ENCODE assay signal across 1 cellular context in genomic region chr1:76640092-76640491, GRCh38.
TF ChIP-seq lines count a peak whose summit lies in the region.

No MANE protein-coding gene starts in this region.

TF ChIP-seq in SK-N-SH, 30 proteins besides CTCF, POLR2A, EP300 and RAD21 (continued from another document):
- no peak for TF ChIP-seq FOXM1 (IDR thresholded peaks at IDR 0.05; ENCODE audit: low read depth)
TF ChIP-seq in SK-N-SH: peak in this region for 2.
